In genomic region chr15:71874245-71874644, GRCh38 we compare ENCODE assay signal across 1 cellular context.
TF ChIP-seq lines count a peak whose summit lies in the region.

No MANE protein-coding gene starts in this region.

TF ChIP-seq in GM12878, 131 proteins besides CTCF, POLR2A, EP300 and RAD21 (continued from another document):
- TF ChIP-seq CUX1 (IDR thresholded peaks at IDR 0.05; ENCODE audit: insufficient replicate concordance, low read depth, low read length), result no peak
- no peak for TF ChIP-seq CEBPB (IDR thresholded peaks at IDR 0.05; ENCODE audit: borderline replicate concordance in 1 of 2, low read depth in 2 of 2, low read length in 2 of 2)
